15 cellular contexts compared by ENCODE assay signal in the genomic region with DNA sequence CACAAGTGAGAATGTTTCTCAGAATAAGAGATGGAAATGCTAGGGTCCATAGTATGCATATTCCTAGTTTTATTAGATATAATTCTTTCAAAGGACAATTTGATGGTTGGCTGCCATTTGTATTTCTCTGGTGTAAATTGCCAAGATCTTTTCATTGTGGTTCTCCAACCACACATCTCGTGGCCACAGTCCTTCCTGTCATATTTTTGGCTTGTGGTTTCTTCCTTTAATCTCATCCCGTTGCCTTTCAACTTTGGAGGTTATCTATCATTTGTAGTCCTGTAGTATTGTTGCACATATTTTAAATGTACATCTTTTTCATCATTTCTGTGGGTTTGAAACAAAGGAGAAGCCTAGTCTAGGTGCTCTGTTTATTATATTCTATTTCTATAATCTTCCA.
DNase-seq lines count a peak whose midpoint lies in the region; ATAC-seq and TF ChIP-seq lines count a peak whose summit lies in the region.
"Had no signal": no experiment of that assay in that cellular context is flagged by ENCODE, and none has a peak within 500 bp of the region (broad histone marks: within the 10 kb centered on the region; RNA-seq: fewer than 3 reads in every experiment).

No MANE protein-coding gene starts in this region.

- ATAC-seq in GM18909 (IDR thresholded peaks at IDR 0.05; ENCODE audit: poor library complexity, unreplicated experiment) (no peak), GM18519 (IDR thresholded peaks at IDR 0.05; ENCODE audit: low FRiP score, unreplicated experiment) (no peak)
- ATAC-seq: T-cell had no signal

- H3K27me3 ChIP-seq in breast epithelium, result no peaks in the 10 kb centered on the region

- no peaks in the 10 kb centered on the region for H3K27me3 Mint-ChIP-seq in MCF 10A (ENCODE audit: insufficient read depth, unreplicated experiment)

- H3K27ac ChIP-seq in breast epithelium, result no peak overlapping the region

- H3K27ac Mint-ChIP-seq in MCF 10A (ENCODE audit: low read depth, unreplicated experiment), result peak overlapping the region; percentile 12
- H3K27ac Mint-ChIP-seq: T-cell had no signal

- DNase-seq in MCF 10A (ENCODE audit: unreplicated experiment) (no peak), breast epithelium (ENCODE audit: low spot score in 2 of 2) (no peak), NCI-H226 (peak; percentile 2), astrocyte of the hippocampus (ENCODE audit: low read depth, low spot score) (peak; percentile 12), DMS79 (lab: John Stamatoyannopoulos, UW) (no peak), NCI-H1105 (lab: John Stamatoyannopoulos, UW) (no peak)
- DNase-seq: 8988T; Caco-2; Karpas-422; NCI-H2227 treated with DMSO at 0.1 percent for 48 hours; NCI-H526; NK-92 treated with Interleukin-12 subunit alpha and Interleukin-12 subunit beta, amount 100 ng/mL, for 24 hours; T-cell had no signal

- H3K4me1 Mint-ChIP-seq in MCF 10A (ENCODE audit: insufficient read depth, unreplicated experiment), result peaks cover 34% of the 10 kb centered on the region

- BruUV-seq in MCF 10A (replicated peaks; lab: Mats Ljungman, UMichigan), result no TSS peak

- no peaks in the 10 kb centered on the region for H3K36me3 ChIP-seq in breast epithelium

- TF ChIP-seq CTCF in MCF 10A (IDR thresholded peaks at IDR 0.05; ENCODE audit: unreplicated experiment) (no peak), breast epithelium (IDR thresholded peaks at IDR 0.05) (no peak)

- no peak for TF ChIP-seq POLR2A in breast epithelium (IDR thresholded peaks at IDR 0.05)

- no peak overlapping the region for H3K4me3 ChIP-seq in breast epithelium

- peaks cover 2% of the 10 kb centered on the region for H3K9me3 Mint-ChIP-seq in MCF 10A (ENCODE audit: unreplicated experiment)

- H3K4me3 Mint-ChIP-seq in MCF 10A (ENCODE audit: unreplicated experiment), result no peak overlapping the region
- H3K4me3 Mint-ChIP-seq: T-cell had no signal

- POLR2A ChIA-PET in MCF 10A (lab: Yijun Ruan, JAX), result interaction anchor here (0.7 kb wide), 1 partner anchor 357 kb away, joined by 3 read pairs; no protein-coding TSS in a partner anchor

- CTCF ChIA-PET in MCF 10A (lab: Yijun Ruan, JAX), result no interaction called here

- no peaks in the 10 kb centered on the region for H3K4me1 ChIP-seq in breast epithelium

- intact Hi-C loops in MCF 10A (cut with micrococcal nuclease), result loop anchor here (10.0 kb wide), 1 partner anchor 64 kb away; the partner anchor contains the start of gene WASF3
- intact Hi-C loops in breast epithelium (cut with DNase I; ENCODE audit: low total_unique reads), result no loop called here

- H3K9me3 ChIP-seq in breast epithelium, result peaks cover 4 to 10% of the 10 kb centered on the region in 2 donors
- H3K9me3 ChIP-seq: Caco-2 had no signal

- H3K36me3 Mint-ChIP-seq in MCF 10A (ENCODE audit: insufficient read depth, unreplicated experiment), result peaks cover 12% of the 10 kb centered on the region
- H3K36me3 Mint-ChIP-seq: T-cell had no signal

Comparison
In these comparisons a context has a peak if more than half of its experiments do, and no peak if none do; other contexts are left out.
1. DNase-seq: peak in NCI-H226 (single experiment) and astrocyte of the hippocampus (single experiment); none in MCF 10A (single experiment), breast epithelium (0 of 2), DMS79 (single experiment) and NCI-H1105 (single experiment).